In genomic region chr17:39090400-39090799, GRCh38 we compare ENCODE assay signal across 15 cellular contexts.
"Had no signal": no experiment of that assay in that cellular context is flagged by ENCODE, and none has a peak within 500 bp of the region (broad histone marks: within the 10 kb centered on the region; RNA-seq: fewer than 3 reads in every experiment).

No MANE protein-coding gene starts in this region.

- H3K4me3 Mint-ChIP-seq: activated CD4-positive, alpha-beta T cell treated with anti-CD3 and anti-CD28 coated beads, Interleukin-2, amount 10 ng/mL, durations not matched to agents 24 days and 14 days; neural progenitor cell; WTC11 had no signal

- DNase-seq: activated CD4-positive, alpha-beta T cell treated with anti-CD3 and anti-CD28 coated beads, Interleukin-2, amount 10 ng/mL, durations not matched to agents 24 days and 14 days; activated effector memory CD4-positive, alpha-beta T cell treated with Interleukin-2 at 50 U/mL for 16 hours; activated T-cell treated with anti-CD3 and anti-CD28 coated beads, Interleukin-2, amount 50 U/mL, for 1 hour; caudate nucleus; hypothalamus; kidney glomerular epithelial cell; mesendoderm; SK-N-SH; stimulated activated CD4-positive, alpha-beta T cell treated with anti-CD3 and anti-CD28 coated beads, Interleukin-15, amount 100 ng/mL, for 24 hours; stimulated activated CD4-positive, alpha-beta T cell treated with anti-CD3 and anti-CD28 coated beads, Interleukin-4, amount 100 ng/mL, for 24 hours; tibial artery had no signal

- H3K27ac ChIP-seq: neural progenitor cell, parathyroid adenoma, tibial artery had no signal

- H3K27ac Mint-ChIP-seq: activated CD4-positive, alpha-beta T cell treated with anti-CD3 and anti-CD28 coated beads, Interleukin-2, amount 10 ng/mL, durations not matched to agents 24 days and 14 days; neural progenitor cell had no signal

- H3K9me3 Mint-ChIP-seq: activated CD4-positive, alpha-beta T cell treated with anti-CD3 and anti-CD28 coated beads, Interleukin-2, amount 10 ng/mL, durations not matched to agents 24 days and 14 days; neural progenitor cell; WTC11 had no signal

- H3K4me1 ChIP-seq: neural progenitor cell, parathyroid adenoma had no signal

- ATAC-seq: WTC11 had no signal

- H3K27me3 Mint-ChIP-seq: activated CD4-positive, alpha-beta T cell treated with anti-CD3 and anti-CD28 coated beads, Interleukin-2, amount 10 ng/mL, durations not matched to agents 24 days and 14 days had no signal

- H3K9me3 ChIP-seq: SK-N-SH, tibial artery had no signal

- H3K4me3 ChIP-seq: coronary artery, neural progenitor cell, tibial artery had no signal

- H3K4me2 ChIP-seq: neural progenitor cell, SK-N-SH had no signal

- H2AFZ ChIP-seq: neural progenitor cell, parathyroid adenoma had no signal

- H3K36me3 Mint-ChIP-seq: neural progenitor cell, WTC11 had no signal

- H3K36me3 ChIP-seq: neural progenitor cell, tibial artery had no signal

- H3K27me3 ChIP-seq: neural progenitor cell, tibial artery had no signal

- H3K79me2 ChIP-seq: parathyroid adenoma had no signal
